ENCODE assay signal across 13 cellular contexts in genomic region chr11:115927823-115928329, GRCh38.
DNase-seq lines count a peak whose midpoint lies in the region; ATAC-seq and TF ChIP-seq lines count a peak whose summit lies in the region.
"Had no signal": no experiment of that assay in that cellular context is flagged by ENCODE, and none has a peak within 500 bp of the region (broad histone marks: within the 10 kb centered on the region; RNA-seq: fewer than 3 reads in every experiment).

No MANE protein-coding gene starts in this region.

- intact Hi-C loops in posterior cingulate gyrus (cut with DNase I), result no loop called here

- TF ChIP-seq CTCF in GM10266 (IDR thresholded peaks at IDR 0.05; ENCODE audit: control insufficient read depth, insufficient read depth, low read depth, missing control alignments), result no peak

- peak; percentile 54 for ATAC-seq in GM19324 (IDR thresholded peaks at IDR 0.05; ENCODE audit: low FRiP score, unreplicated experiment)
- ATAC-seq in HG02610 (IDR thresholded peaks at IDR 0.05; ENCODE audit: unreplicated experiment), result peak; percentile 29
- ATAC-seq in HG03354 (IDR thresholded peaks at IDR 0.05; ENCODE audit: poor library complexity, severe bottlenecking, unreplicated experiment), result peak; percentile 48
- ATAC-seq: A549, K562 had no signal

- DNase-seq in GM10266 (ENCODE audit: extremely low spot score) (peak; percentile 10), DMS53 treated with DMSO at 0.1 percent for 48 hours (lab: John Stamatoyannopoulos, UW; ENCODE audit: unreplicated experiment) (no peak), hepatic stellate cell (ENCODE audit: low spot score) (no peak), posterior cingulate gyrus (no peak)
- DNase-seq in effector CD4-positive, alpha-beta T cell, result no peak
- DNase-seq: activated T-cell treated with anti-CD3 and anti-CD28 coated beads, Interleukin-2, amount 50 U/mL, for 24 hours; erythroblast; GOT3 had no signal
